ENCODE assay signal across 34 cellular contexts in the genomic region with DNA sequence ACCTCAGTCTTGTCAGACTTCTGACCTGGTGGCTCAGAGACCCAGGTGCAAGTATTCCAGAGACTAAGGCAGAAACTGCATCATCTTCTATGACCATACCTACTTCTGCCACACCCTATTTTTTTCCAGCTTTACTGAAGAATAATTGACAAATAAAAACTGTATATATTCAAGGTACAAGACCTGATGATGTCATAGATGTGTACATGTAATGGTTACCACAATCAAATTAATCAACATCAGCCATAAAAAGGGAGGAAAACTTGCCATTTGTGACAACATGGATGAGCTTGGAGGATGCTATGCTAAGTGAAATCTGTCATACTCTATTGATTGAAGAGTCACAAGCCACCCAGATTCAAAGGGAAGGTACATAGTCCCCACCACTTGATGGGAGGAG.
"Had no signal": no experiment of that assay in that cellular context is flagged by ENCODE, and none has a peak within 500 bp of the region (broad histone marks: within the 10 kb centered on the region; RNA-seq: fewer than 3 reads in every experiment).

No MANE protein-coding gene starts in this region.

- H3K27me3 ChIP-seq: MG63 had no signal

- DNase-seq: Karpas-422, Kasumi-1, MG63, MM.1S, MV-4-11, NCI-H1048, NCI-H1092, NCI-H1092 treated with DMSO at 0.1 percent for 48 hours, NCI-H1105, NCI-H1105 treated with DMSO at 0.1 percent for 48 hours, NCI-H1417, NCI-H1417 treated with DMSO at 0.1 percent for 48 hours, NCI-H1436, NCI-H1436 treated with DMSO at 0.1 percent for 48 hours, NCI-H146, NCI-H1694, NCI-H1694 treated with DMSO at 0.1 percent for 48 hours, NCI-H187, NCI-H187 treated with DMSO at 0.1 percent for 48 hours, NCI-H1930, NCI-H2029, NCI-H2029 treated with DMSO at 0.1 percent for 48 hours, NCI-H2081, NCI-H2081 treated with DMSO at 0.1 percent for 48 hours, NCI-H2107, NCI-H2171, NCI-H2171 treated with DMSO at 0.1 percent for 48 hours, NCI-H2227 treated with DMSO at 0.1 percent for 48 hours, NCI-H226, NCI-H345, NCI-H446, NCI-H446 treated with DMSO at 0.1 percent for 48 hours, NCI-H510A, NCI-H510A treated with DMSO at 0.1 percent for 48 hours had no signal

- H3K4me3 ChIP-seq: MG63 had no signal

- H3K9me3 ChIP-seq: MG63 had no signal

- H3K36me3 ChIP-seq: MG63 had no signal
